1 cellular context compared by ENCODE assay signal in the genomic region with DNA sequence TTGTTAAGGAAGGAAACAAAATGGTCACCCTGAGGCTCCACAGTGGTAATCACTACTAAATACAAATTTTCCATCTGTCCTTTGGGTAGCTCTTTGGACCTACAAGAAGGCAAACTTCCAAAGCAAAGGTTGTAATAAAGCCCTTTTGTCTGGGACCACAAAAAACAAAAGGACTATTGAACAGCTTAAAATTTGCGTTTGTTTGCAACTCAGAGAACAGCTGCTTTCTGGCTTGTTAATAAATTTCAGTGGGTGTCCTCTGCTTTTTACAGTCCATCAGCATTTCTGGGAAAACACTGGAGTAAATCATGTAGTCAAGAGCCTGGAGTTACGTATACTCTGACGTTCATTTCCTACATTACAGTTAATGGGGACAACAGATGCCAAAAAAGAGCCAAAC.
TF ChIP-seq lines count a peak whose summit lies in the region.

No MANE protein-coding gene starts in this region.

TF ChIP-seq in GM23338, 12 proteins besides CTCF, POLR2A, EP300 and RAD21 (continued from another document):
- TF ChIP-seq, protein P1, sequence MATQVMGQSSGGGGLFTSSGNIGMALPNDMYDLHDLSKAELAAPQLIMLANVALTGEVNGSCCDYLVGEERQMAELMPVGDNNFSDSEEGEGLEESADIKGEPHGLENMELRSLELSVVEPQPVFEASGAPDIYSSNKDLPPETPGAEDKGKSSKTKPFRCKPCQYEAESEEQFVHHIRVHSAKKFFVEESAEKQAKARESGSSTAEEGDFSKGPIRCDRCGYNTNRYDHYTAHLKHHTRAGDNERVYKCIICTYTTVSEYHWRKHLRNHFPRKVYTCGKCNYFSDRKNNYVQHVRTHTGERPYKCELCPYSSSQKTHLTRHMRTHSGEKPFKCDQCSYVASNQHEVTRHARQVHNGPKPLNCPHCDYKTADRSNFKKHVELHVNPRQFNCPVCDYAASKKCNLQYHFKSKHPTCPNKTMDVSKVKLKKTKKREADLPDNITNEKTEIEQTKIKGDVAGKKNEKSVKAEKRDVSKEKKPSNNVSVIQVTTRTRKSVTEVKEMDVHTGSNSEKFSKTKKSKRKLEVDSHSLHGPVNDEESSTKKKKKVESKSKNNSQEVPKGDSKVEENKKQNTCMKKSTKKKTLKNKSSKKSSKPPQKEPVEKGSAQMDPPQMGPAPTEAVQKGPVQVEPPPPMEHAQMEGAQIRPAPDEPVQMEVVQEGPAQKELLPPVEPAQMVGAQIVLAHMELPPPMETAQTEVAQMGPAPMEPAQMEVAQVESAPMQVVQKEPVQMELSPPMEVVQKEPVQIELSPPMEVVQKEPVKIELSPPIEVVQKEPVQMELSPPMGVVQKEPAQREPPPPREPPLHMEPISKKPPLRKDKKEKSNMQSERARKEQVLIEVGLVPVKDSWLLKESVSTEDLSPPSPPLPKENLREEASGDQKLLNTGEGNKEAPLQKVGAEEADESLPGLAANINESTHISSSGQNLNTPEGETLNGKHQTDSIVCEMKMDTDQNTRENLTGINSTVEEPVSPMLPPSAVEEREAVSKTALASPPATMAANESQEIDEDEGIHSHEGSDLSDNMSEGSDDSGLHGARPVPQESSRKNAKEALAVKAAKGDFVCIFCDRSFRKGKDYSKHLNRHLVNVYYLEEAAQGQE (IDR thresholded peaks at IDR 0.05; ENCODE audit: unreplicated experiment): no peak
- TF ChIP-seq, protein P2, sequence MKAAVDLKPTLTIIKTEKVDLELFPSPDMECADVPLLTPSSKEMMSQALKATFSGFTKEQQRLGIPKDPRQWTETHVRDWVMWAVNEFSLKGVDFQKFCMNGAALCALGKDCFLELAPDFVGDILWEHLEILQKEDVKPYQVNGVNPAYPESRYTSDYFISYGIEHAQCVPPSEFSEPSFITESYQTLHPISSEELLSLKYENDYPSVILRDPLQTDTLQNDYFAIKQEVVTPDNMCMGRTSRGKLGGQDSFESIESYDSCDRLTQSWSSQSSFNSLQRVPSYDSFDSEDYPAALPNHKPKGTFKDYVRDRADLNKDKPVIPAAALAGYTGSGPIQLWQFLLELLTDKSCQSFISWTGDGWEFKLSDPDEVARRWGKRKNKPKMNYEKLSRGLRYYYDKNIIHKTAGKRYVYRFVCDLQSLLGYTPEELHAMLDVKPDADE (IDR thresholded peaks at IDR 0.05): no peak
- no peak for TF ChIP-seq NANOG (IDR thresholded peaks at IDR 0.05; ENCODE audit: borderline replicate concordance)
- TF ChIP-seq CREB1 (CRISPR knock-in tag; IDR thresholded peaks at IDR 0.05; ENCODE audit: low read depth): no peak
